ENCODE assay signal across 26 cellular contexts in genomic region chr4:177302371-177303100, GRCh38. TPM values are rescaled to one million over a fixed set of nuclear protein-coding genes. Genes with fewer than 3 reads are reported as not detected.
DNase-seq lines count a peak whose midpoint lies in the region; ATAC-seq and TF ChIP-seq lines count a peak whose summit lies in the region.
"Had no signal": no experiment of that assay in that cellular context is flagged by ENCODE, and none has a peak within 500 bp of the region (broad histone marks: within the 10 kb centered on the region; RNA-seq: fewer than 3 reads in every experiment).

No MANE protein-coding gene starts in this region.

- H3K56ac ChIP-seq in IMR-90 (ENCODE audit: extremely low read depth, insufficient read depth, low read length) = no peak overlapping the region

- H3K9me1 ChIP-seq in IMR-90 (ENCODE audit: insufficient read depth, low read length) = 0 out of 2 replicates have a peak, but pooled peaks cover 2% of the 10 kb centered on the region

- no peak overlapping the region for H3K9ac ChIP-seq in IMR-90 (ENCODE audit: low read depth, low read length)
- H3K9ac ChIP-seq: parathyroid adenoma had no signal

- no TSS peak for BruUV-seq in IMR-90 (replicated peaks; lab: Mats Ljungman, UMichigan)

- no peak overlapping the region for H3K4me3 ChIP-seq in AG09309 (ENCODE audit: control insufficient read depth, low read depth, low read length)
- H3K4me3 ChIP-seq in IMR-90 (ENCODE audit: insufficient read depth, low read depth, low read length) = no peak overlapping the region
- H3K4me3 ChIP-seq in coronary artery = no peak overlapping the region
- H3K4me3 ChIP-seq: A549, cardiac muscle cell, esophagus squamous epithelium, Peyer's patch, right atrium auricular region, SJCRH30, spleen had no signal

- CTCF ChIA-PET in IMR-90 (lab: Yijun Ruan, JAX) = interaction anchor here (1.0 kb wide), 1 partner anchor 8 kb away, joined by 3 read pairs; no protein-coding TSS in a partner anchor

- H3K27me3 ChIP-seq in IMR-90 (ENCODE audit: control insufficient read depth, insufficient read depth, low read length) = no peaks in the 10 kb centered on the region
- H3K27me3 ChIP-seq: BE2C, cardiac muscle cell, esophagus squamous epithelium, Peyer's patch, right atrium auricular region, SJCRH30, spleen had no signal

- H4K20me1 ChIP-seq in IMR-90 (ENCODE audit: insufficient read depth, low read length) = no peaks in the 10 kb centered on the region

- WGBS in IMR-90 (ENCODE audit: extremely low coverage in 2 of 2, insufficient read length in 1 of 2), 2 experiments = no CpG with 5 or more reads among the region's 4 CpGs

- H3K27ac ChIP-seq in IMR-90 (ENCODE audit: insufficient read depth, low read length) = 0 out of 2 replicates have a peak overlapping the region, but pooled peaks have one; percentile 29
- peak overlapping the region; percentile 30 to 67 for H3K27ac ChIP-seq in coronary artery
- H3K27ac ChIP-seq: cardiac muscle cell, esophagus squamous epithelium, parathyroid adenoma, Peyer's patch, right atrium auricular region, SJCRH30 had no signal

- no peak for TF ChIP-seq POLR2A in IMR-90 (IDR thresholded peaks at IDR 0.05; ENCODE audit: low read depth, low read length)

- H2BK5ac ChIP-seq in IMR-90 (ENCODE audit: low read depth, low read length, poor library complexity, severe bottlenecking) = no peak overlapping the region

- no peaks in the 10 kb centered on the region for H3K79me1 ChIP-seq in IMR-90 (ENCODE audit: low read depth in 1 of 2, low read length in 2 of 2)

- H3K4me1 ChIP-seq in IMR-90 (ENCODE audit: control insufficient read depth, insufficient read depth, low read length) = peaks cover 9% of the 10 kb centered on the region
- H3K4me1 ChIP-seq: BE2C, parathyroid adenoma, Peyer's patch, SJCRH30 had no signal

- no peak for TF ChIP-seq RAD21 in IMR-90 (IDR thresholded peaks at IDR 0.05; ENCODE audit: low read length)

- DNase-seq in AG09309 (ENCODE audit: low read depth) = peak; percentile 25
- peak; percentile 64 for DNase-seq in IMR-90
- no peak for DNase-seq in coronary artery (ENCODE audit: low spot score)
- DNase-seq in iris pigment epithelial cell (ENCODE audit: low read depth) = peak; percentile 9
- no peak for DNase-seq in head of caudate nucleus
- DNase-seq: activated CD4-positive, CD25-positive, alpha-beta regulatory T cell; activated naive CD4-positive, alpha-beta T cell treated with anti-CD3 and anti-CD28 coated beads, Interleukin-2, amount 10 ng/mL, durations not matched to agents 7 days and 5 days; amniotic stem cell; BE2C; esophagus squamous epithelium; GF-D8; mammary epithelial cell; NCI-H2029 treated with DMSO at 0.1 percent for 48 hours; NCI-H2227 treated with DMSO at 0.1 percent for 48 hours; NCI-H526 treated with DMSO at 0.1 percent for 48 hours; Peyer's patch; SJCRH30; spleen; trophoblast cell had no signal

- no peak overlapping the region for H4K91ac ChIP-seq in IMR-90 (ENCODE audit: insufficient read depth, low read depth, low read length)

- no peak overlapping the region for H2AK9ac ChIP-seq in IMR-90 (replicated peaks; ENCODE audit: low read depth, low read length, poor library complexity)

- POLR2A ChIA-PET in IMR-90 (lab: Charles Lee; ENCODE audit: unreplicated experiment) = interaction anchor here (0.5 kb wide), 1 partner anchor 18 kb away, joined by 4 read pairs; no protein-coding TSS in a partner anchor

- no peak overlapping the region; the same call in 1 of the 2 replicates for H4K5ac ChIP-seq in IMR-90 (ENCODE audit: low read depth, low read length)

- H2BK15ac ChIP-seq in IMR-90 (ENCODE audit: low read depth, low read length) = no peak overlapping the region

- H3K23ac ChIP-seq in IMR-90 (ENCODE audit: low read depth, low read length) = no peak overlapping the region

- no peak overlapping the region; the same call in 1 of the 2 replicates for H3K18ac ChIP-seq in IMR-90 (ENCODE audit: low read depth, low read length)

- TF ChIP-seq CTCF in AG09309 (IDR thresholded peaks at IDR 0.05; ENCODE audit: control insufficient read depth, insufficient read depth, low read depth, low read length, missing control alignments) = no peak
- no peak for TF ChIP-seq CTCF in IMR-90 (conservative IDR thresholded peaks at IDR 0.05; ENCODE audit: low read depth, low read length)
- TF ChIP-seq CTCF in coronary artery (IDR thresholded peaks at IDR 0.05) = no peak

- no peaks in the 10 kb centered on the region for H3K36me3 ChIP-seq in IMR-90 (ENCODE audit: control insufficient read depth, insufficient read depth, low read length)
- H3K36me3 ChIP-seq: BE2C, cardiac muscle cell, esophagus squamous epithelium, Peyer's patch, right atrium auricular region, SJCRH30, spleen had no signal

- H3K9me3 ChIP-seq in IMR-90 (ENCODE audit: control insufficient read depth, insufficient read depth, low read length) = peaks cover 5% of the 10 kb centered on the region
- H3K9me3 ChIP-seq: SJCRH30 had no signal

- no peak overlapping the region for H4K8ac ChIP-seq in IMR-90 (ENCODE audit: low read depth in 2 of 2, low read length in 2 of 2)

- dilution Hi-C loops in IMR-90 (cut with HindIII; ENCODE audit: low sequenced_read_pairs, unreplicated experiment) = no loop called here

- 0 out of 2 replicates have a peak overlapping the region, but pooled peaks have one; percentile 10 for H2BK20ac ChIP-seq in IMR-90 (ENCODE audit: low read depth, low read length)

- no peak overlapping the region for H2AFZ ChIP-seq in IMR-90 (replicated peaks; ENCODE audit: low read length, poor library complexity)
- H2AFZ ChIP-seq: parathyroid adenoma had no signal

- intact Hi-C loops in IMR-90 (cut with micrococcal nuclease) (no loop called here), head of caudate nucleus (cut with DNase I) (no loop called here)

- no peak overlapping the region for H2BK120ac ChIP-seq in IMR-90 (ENCODE audit: low read depth, low read length)

- ATAC-seq in IMR-90 (ENCODE audit: low read depth) (no peak; the same call in none of the 2 replicates), HG02840 (IDR thresholded peaks at IDR 0.05; ENCODE audit: low FRiP score, unreplicated experiment) (no peak), GM21825 (IDR thresholded peaks at IDR 0.05; ENCODE audit: unreplicated experiment) (no peak), GM19452 (IDR thresholded peaks at IDR 0.05; ENCODE audit: unreplicated experiment) (no peak)
- ATAC-seq: A549 had no signal

- H3K4me2 ChIP-seq in IMR-90 (ENCODE audit: low read depth, low read length) = no peak overlapping the region
- H3K4me2 ChIP-seq: A549 had no signal

- H3K4ac ChIP-seq in IMR-90 (ENCODE audit: low read depth, low read length) = no peak overlapping the region

- peak overlapping the region; percentile 52; the same call in 1 of the 2 replicates for H3K14ac ChIP-seq in IMR-90 (replicated peaks; ENCODE audit: low read depth, low read length)

- in situ Hi-C loops in IMR-90 (cut with MboI; ENCODE audit: low sequenced_read_pairs) = no loop called here

- peak overlapping the region; percentile 48; the same call in 1 of the 2 replicates for H2AK5ac ChIP-seq in IMR-90 (ENCODE audit: low read depth, low read length)

TF ChIP-seq in IMR-90, 13 proteins besides CTCF, POLR2A, EP300 and RAD21:
- TF ChIP-seq CEBPB (IDR thresholded peaks at IDR 0.05; ENCODE audit: low read depth, low read length) (peak; percentile 47; the same call in 1 of the 2 replicates), CHD1 (IDR thresholded peaks at IDR 0.05; ENCODE audit: low read depth, low read length) (no peak)

RNA-seq across cellular contexts. Expression of gene NEIL3, which starts 7.1 kb away (rescaled TPM):
- total RNA-seq in IMR-90 (2012; rRNA removed) = 7.9 and 10.3 TPM in 2 replicates
- polyA plus RNA-seq in IMR-90 (2012; rRNA removed) = 4.4 and 4.5 TPM in 2 replicates
- 0.88 and 1.8 TPM in 2 replicates for polyA plus RNA-seq in IMR-90 (2012; cell fraction: cytosol; rRNA removed)
- polyA plus RNA-seq in IMR-90 (2012; cell fraction: nucleus; rRNA removed; ENCODE audit: low replicate concordance) = 1.1 and 3.3 TPM in 2 replicates

Comparison
In these comparisons a context has a peak if more than half of its experiments do, and no peak if none do; other contexts are left out.
1. DNase-seq: peak in AG09309 (single experiment), IMR-90 (single experiment) and iris pigment epithelial cell (single experiment); none in coronary artery (single experiment) and head of caudate nucleus (0 of 42).